Comparison of ENCODE assay signal across 28 cellular contexts in the genomic region with DNA sequence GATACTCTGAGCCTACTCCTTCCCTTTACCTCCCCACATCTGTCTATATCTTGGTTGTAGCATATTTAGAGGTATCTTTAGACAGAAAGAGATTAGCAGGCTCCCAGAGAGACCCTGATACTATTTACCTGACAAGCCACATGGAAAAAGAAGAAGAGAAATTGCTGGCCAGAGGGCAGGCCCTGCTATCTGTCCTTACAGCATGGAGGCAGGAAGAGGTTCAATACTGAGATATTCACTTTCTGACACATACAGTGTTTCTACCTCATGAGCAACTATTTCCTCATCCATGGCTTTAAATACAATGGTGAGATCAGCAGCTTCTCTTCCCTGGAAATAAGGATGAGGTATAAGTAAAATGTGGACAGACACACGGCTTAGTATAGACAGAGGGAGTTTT. TPM values are rescaled to one million over a fixed set of nuclear protein-coding genes. Genes with fewer than 3 reads are reported as not detected.
DNase-seq lines count a peak whose midpoint lies in the region; ATAC-seq and TF ChIP-seq lines count a peak whose summit lies in the region.
"Had no signal": no experiment of that assay in that cellular context is flagged by ENCODE, and none has a peak within 500 bp of the region (broad histone marks: within the 10 kb centered on the region; RNA-seq: fewer than 3 reads in every experiment).

No MANE protein-coding gene starts in this region.

- H3K4me1 ChIP-seq in GM23248 (ENCODE audit: insufficient read depth): no peaks in the 10 kb centered on the region
- H3K4me1 ChIP-seq in Panc1 (ENCODE audit: control insufficient read depth, insufficient read depth, low read length): no peaks in the 10 kb centered on the region
- peaks cover 3% of the 10 kb centered on the region for H3K4me1 ChIP-seq in mucosa of descending colon (ENCODE audit: low read depth)
- no peaks in the 10 kb centered on the region for H3K4me1 ChIP-seq in smooth muscle cell (ENCODE audit: low read depth)
- H3K4me1 ChIP-seq: ascending aorta, esophagus muscularis mucosa, HAP-1, prostate gland, SJCRH30, tibial nerve had no signal

- H3K27me3 ChIP-seq in GM23248 (replicated peaks; ENCODE audit: insufficient read depth) (no peaks in the 10 kb centered on the region), Panc1 (ENCODE audit: control insufficient read depth, insufficient read depth, low read length) (no peaks in the 10 kb centered on the region), smooth muscle cell (ENCODE audit: low read depth) (no peaks in the 10 kb centered on the region)
- H3K27me3 ChIP-seq: ascending aorta, esophagus muscularis mucosa, SJCRH30, tibial nerve had no signal

- H3K9me3 Mint-ChIP-seq in naive thymus-derived CD8-positive, alpha-beta T cell: no peaks in the 10 kb centered on the region
- H3K9me3 Mint-ChIP-seq: activated B cell treated with CpG ODN at 0.5 μM for 24 hours; activated CD4-positive, alpha-beta memory T cell treated with anti-CD3 and anti-CD28 coated beads, Interleukin-2, amount 10 ng/mL, durations not matched to agents 7 days and 5 days; activated naive CD4-positive, alpha-beta T cell treated with anti-CD3 and anti-CD28 coated beads, Interleukin-2, amount 10 ng/mL, durations not matched to agents 7 days and 5 days; CD8-positive, alpha-beta memory T cell; central memory CD8-positive, alpha-beta T cell; neural crest cell had no signal

- CTCF ChIA-PET in Panc1 (lab: Charles Lee): interaction anchor here (0.7 kb wide), 1 partner anchor 25 kb away, joined by 5 read pairs; no protein-coding TSS in a partner anchor

- BruUV-seq in Panc1 (replicated peaks; lab: Mats Ljungman, UMichigan): no TSS peak

- H3K4me3 Mint-ChIP-seq in naive thymus-derived CD8-positive, alpha-beta T cell: no peak overlapping the region
- H3K4me3 Mint-ChIP-seq: activated B cell treated with CpG ODN at 0.5 μM for 24 hours; activated CD4-positive, alpha-beta memory T cell treated with anti-CD3 and anti-CD28 coated beads, Interleukin-2, amount 10 ng/mL, durations not matched to agents 7 days and 5 days; activated naive CD4-positive, alpha-beta T cell treated with anti-CD3 and anti-CD28 coated beads, Interleukin-2, amount 10 ng/mL, durations not matched to agents 7 days and 5 days; CD8-positive, alpha-beta memory T cell; central memory CD8-positive, alpha-beta T cell; neural crest cell; T-helper 17 cell had no signal

- H3K9me2 ChIP-seq in GM23248 (ENCODE audit: insufficient read depth): no peaks in the 10 kb centered on the region

- peak; percentile 38; the same call in 1 of the 2 replicates for ATAC-seq in Panc1
- ATAC-seq in mucosa of descending colon: peak; percentile 72
- no peak for ATAC-seq in naive thymus-derived CD8-positive, alpha-beta T cell
- ATAC-seq: PC-3, T-helper 17 cell had no signal

- H3K79me2 ChIP-seq in GM23248 (ENCODE audit: insufficient read depth) (no peaks in the 10 kb centered on the region), smooth muscle cell (ENCODE audit: low read depth) (no peaks in the 10 kb centered on the region)

- no peak overlapping the region for H3K27ac Mint-ChIP-seq in naive thymus-derived CD8-positive, alpha-beta T cell
- H3K27ac Mint-ChIP-seq: activated B cell treated with CpG ODN at 0.5 μM for 24 hours; activated CD4-positive, alpha-beta memory T cell treated with anti-CD3 and anti-CD28 coated beads, Interleukin-2, amount 10 ng/mL, durations not matched to agents 7 days and 5 days; activated naive CD4-positive, alpha-beta T cell treated with anti-CD3 and anti-CD28 coated beads, Interleukin-2, amount 10 ng/mL, durations not matched to agents 7 days and 5 days; CD8-positive, alpha-beta memory T cell; T-helper 17 cell had no signal

- H2AFZ ChIP-seq in GM23248 (no peak overlapping the region), smooth muscle cell (ENCODE audit: low read depth) (no peak overlapping the region)

- intact Hi-C loops in Panc1 (cut with micrococcal nuclease; ENCODE audit: unreplicated experiment) (no loop called here), mucosa of descending colon (cut with DNase I, micrococcal nuclease) (no loop called here)

- no peaks in the 10 kb centered on the region for H3K27me3 Mint-ChIP-seq in naive thymus-derived CD8-positive, alpha-beta T cell
- H3K27me3 Mint-ChIP-seq: activated B cell treated with CpG ODN at 0.5 μM for 24 hours; activated CD4-positive, alpha-beta memory T cell treated with anti-CD3 and anti-CD28 coated beads, Interleukin-2, amount 10 ng/mL, durations not matched to agents 7 days and 5 days; activated naive CD4-positive, alpha-beta T cell treated with anti-CD3 and anti-CD28 coated beads, Interleukin-2, amount 10 ng/mL, durations not matched to agents 7 days and 5 days; CD8-positive, alpha-beta memory T cell; central memory CD8-positive, alpha-beta T cell; T-helper 17 cell had no signal

- no peaks in the 10 kb centered on the region for H3K9me3 ChIP-seq in GM23248 (ENCODE audit: low read depth)
- no peaks in the 10 kb centered on the region for H3K9me3 ChIP-seq in Panc1 (ENCODE audit: control insufficient read depth, insufficient read depth, low read depth, low read length)
- no peaks in the 10 kb centered on the region for H3K9me3 ChIP-seq in mucosa of descending colon
- no peaks in the 10 kb centered on the region for H3K9me3 ChIP-seq in smooth muscle cell (replicated peaks; ENCODE audit: low read depth)
- H3K9me3 ChIP-seq: ascending aorta, esophagus muscularis mucosa, HAP-1, prostate gland, SJCRH30, tibial nerve had no signal

- POLR2A ChIA-PET in Panc1 (lab: Charles Lee): no interaction called here
- POLR2A ChIA-PET in naive thymus-derived CD8-positive, alpha-beta T cell (lab: Charles Lee): no interaction called here

- H3K36me3 ChIP-seq in GM23248 (ENCODE audit: low read depth) (no peaks in the 10 kb centered on the region), Panc1 (ENCODE audit: control insufficient read depth, insufficient read depth, low read length) (no peaks in the 10 kb centered on the region), mucosa of descending colon (ENCODE audit: low read depth) (no peaks in the 10 kb centered on the region), smooth muscle cell (ENCODE audit: low read depth) (no peaks in the 10 kb centered on the region)
- H3K36me3 ChIP-seq: ascending aorta, esophagus muscularis mucosa, HAP-1, prostate gland, SJCRH30, tibial nerve had no signal

- peaks cover 0 to 8% (median 4%) of the 10 kb centered on the region in 3 donors for H3K36me3 Mint-ChIP-seq in naive thymus-derived CD8-positive, alpha-beta T cell
- H3K36me3 Mint-ChIP-seq: activated naive CD4-positive, alpha-beta T cell treated with anti-CD3 and anti-CD28 coated beads, Interleukin-2, amount 10 ng/mL, durations not matched to agents 7 days and 5 days had no signal

- H3K9ac ChIP-seq in GM23248 (no peak overlapping the region), smooth muscle cell (ENCODE audit: low read depth) (no peak overlapping the region)

- H3K4me2 ChIP-seq in GM23248 (ENCODE audit: unreplicated experiment) (no peak overlapping the region), smooth muscle cell (no peak overlapping the region)

- no peaks in the 10 kb centered on the region for H3K4me1 Mint-ChIP-seq in naive thymus-derived CD8-positive, alpha-beta T cell
- H3K4me1 Mint-ChIP-seq: activated B cell treated with CpG ODN at 0.5 μM for 24 hours; activated CD4-positive, alpha-beta memory T cell treated with anti-CD3 and anti-CD28 coated beads, Interleukin-2, amount 10 ng/mL, durations not matched to agents 7 days and 5 days; activated naive CD4-positive, alpha-beta T cell treated with anti-CD3 and anti-CD28 coated beads, Interleukin-2, amount 10 ng/mL, durations not matched to agents 7 days and 5 days; CD8-positive, alpha-beta memory T cell; central memory CD8-positive, alpha-beta T cell; T-helper 17 cell had no signal

- in situ Hi-C loops in GM23248 (cut with MboI) (no loop called here), Panc1 (cut with HindIII; ENCODE audit: low pct_unique_long_range_greater_than_20kb, low sequenced_read_pairs) (no loop called here)

- no peaks in the 10 kb centered on the region; the same call in 1 of the 2 replicates for H3F3A ChIP-seq in GM23248 (ENCODE audit: insufficient read depth)
- no peaks in the 10 kb centered on the region for H3F3A ChIP-seq in smooth muscle cell (ENCODE audit: low read depth)

- DNase-seq in GM23248 (peak; percentile 52), Panc1 (ENCODE audit: low read depth, low spot score) (no peak), epithelial cell of esophagus (ENCODE audit: low read depth) (peak; percentile 58), mucosa of descending colon (no peak), smooth muscle cell (lab: John Stamatoyannopoulos, UW; ENCODE audit: unreplicated experiment) (no peak)
- no peak for DNase-seq in activated naive CD4-positive, alpha-beta T cell treated with anti-CD3 and anti-CD28 coated beads, Interleukin-2, amount 50 U/mL, for 16 hours
- no peak for DNase-seq in naive thymus-derived CD8-positive, alpha-beta T cell
- DNase-seq: activated B cell treated with CpG ODN at 0.5 μM for 24 hours; activated CD4-positive, alpha-beta memory T cell treated with anti-CD3 and anti-CD28 coated beads, Interleukin-2, amount 10 ng/mL, durations not matched to agents 7 days and 5 days; activated naive CD4-positive, alpha-beta T cell treated with anti-CD3 and anti-CD28 coated beads, Interleukin-2, amount 10 ng/mL, durations not matched to agents 7 days and 5 days; activated T-cell treated with anti-CD3 and anti-CD28 coated beads, Interleukin-2, amount 50 U/mL, for 1 hour; AML-193; CD8-positive, alpha-beta memory T cell; glutamatergic neuron; midbrain; NCI-H1436; NCI-H2171 treated with DMSO at 0.1 percent for 48 hours; PC-3; SJCRH30; stimulated activated naive CD4-positive, alpha-beta T cell treated with Interleukin-2 at 50 U/mL for 16 hours; T-helper 17 cell had no signal

- no peak for TF ChIP-seq CTCF in Panc1 (IDR thresholded peaks at IDR 0.05)
- no peak for TF ChIP-seq CTCF in epithelial cell of esophagus (IDR thresholded peaks at IDR 0.05; ENCODE audit: insufficient read depth, low read depth, low read length, missing control alignments)
- TF ChIP-seq CTCF in mucosa of descending colon (IDR thresholded peaks at IDR 0.05): no peak
- no peak for TF ChIP-seq CTCF in smooth muscle cell (IDR thresholded peaks at IDR 0.05; ENCODE audit: borderline replicate concordance, insufficient read depth, poor library complexity, severe bottlenecking)

- H3K4me3 ChIP-seq in GM23248 (no peak overlapping the region), Panc1 (ENCODE audit: low read depth in 2 of 2, low read length in 2 of 2) (no peak overlapping the region), epithelial cell of esophagus (ENCODE audit: low read length) (no peak overlapping the region), mucosa of descending colon (no peak overlapping the region), smooth muscle cell (no peak overlapping the region)
- H3K4me3 ChIP-seq: ascending aorta, esophagus muscularis mucosa, HAP-1, prostate gland, SJCRH30, tibial nerve had no signal

- H4K20me1 ChIP-seq in GM23248 (ENCODE audit: insufficient read depth) (no peaks in the 10 kb centered on the region), smooth muscle cell (ENCODE audit: low read depth) (no peaks in the 10 kb centered on the region)

- 90 to 95% methylated on average over 1 of the region's 1 CpG for WGBS in GM23248 (ENCODE audit: low coverage in 1 of 2, low lambda C conversion rate in 2 of 2, missing lambda C conversion rate in 2 of 2), 2 experiments
- 82% methylated on average over 1 of the region's 1 CpG for WGBS in smooth muscle cell (ENCODE audit: low lambda C conversion rate)

- H3K27ac ChIP-seq in GM23248 (no peak overlapping the region), Panc1 (ENCODE audit: low read length) (no peak overlapping the region), smooth muscle cell (ENCODE audit: low read depth) (no peak overlapping the region)
- H3K27ac ChIP-seq: ascending aorta, esophagus muscularis mucosa, prostate gland, SJCRH30, tibial nerve had no signal

RNA-seq across cellular contexts. Expression of gene TSPAN13, which starts 33.9 kb away (rescaled TPM):
- 4.2 and 6.2 TPM in 2 replicates for total RNA-seq in GM23248 (2014; rRNA removed; shearing (Covaris generic))
- polyA plus RNA-seq in GM23248 (2016; fragmentation: Nextera tagmentation; extraction: Ambion mirVana) (9.0 and 10.2 TPM in 2 replicates), smooth muscle cell (103 and 116 TPM in 2 replicates)
- total RNA-seq in Panc1 (2021; ENCODE audit: unreplicated experiment) (80.8 TPM), mucosa of descending colon (10 to 100 TPM; 38.9 to 91.4 (median 90.8) TPM), smooth muscle cell (128 and 142 TPM in 2 replicates)
- 54.4 TPM for polyA plus RNA-seq in Panc1 (2012; ENCODE audit: insufficient read length)
- total RNA-seq in naive thymus-derived CD8-positive, alpha-beta T cell: 1 to 10 TPM; 1.2 to 1.4 TPM
- polyA plus RNA-seq in naive thymus-derived CD8-positive, alpha-beta T cell: under 1 TPM in 2 of 3 donors, not detected in 1; 0.12 to 0.19 TPM
- polyA plus RNA-seq: CD8-positive, alpha-beta memory T cell had no signal

Comparison
In these comparisons a context has a peak if more than half of its experiments do, and no peak if none do; other contexts are left out.
1. DNase-seq: peak in GM23248 (single experiment) and epithelial cell of esophagus (single experiment); none in Panc1 (single experiment), mucosa of descending colon (0 of 3), activated naive CD4-positive, alpha-beta T cell treated with anti-CD3 and anti-CD28 coated beads, Interleukin-2, amount 50 U/mL, for 16 hours (single experiment), smooth muscle cell (single experiment) and naive thymus-derived CD8-positive, alpha-beta T cell (0 of 10).
2. ATAC-seq: peak in Panc1 (single experiment) and mucosa of descending colon (single experiment); none in naive thymus-derived CD8-positive, alpha-beta T cell (0 of 2).